18 cellular contexts compared by ENCODE assay signal in genomic region chr21:34122047-34122446, GRCh38.
"Had no signal": no experiment of that assay in that cellular context is flagged by ENCODE, and none has a peak within 500 bp of the region (broad histone marks: within the 10 kb centered on the region; RNA-seq: fewer than 3 reads in every experiment).

No MANE protein-coding gene starts in this region.

- H3K27ac ChIP-seq: spleen, upper lobe of left lung had no signal

- DNase-seq: activated CD4-positive, alpha-beta T cell treated with anti-CD3 and anti-CD28 coated beads for 4 hours; activated CD8-positive, alpha-beta T cell treated with anti-CD3 and anti-CD28 coated beads for 36 hours; activated gamma-delta T cell; activated T-cell treated with anti-CD3 and anti-CD28 coated beads, Interleukin-2, amount 50 U/mL, for 72 hours; amniotic stem cell; central memory CD4-positive, alpha-beta T cell; effector CD8-positive, alpha-beta T cell; foreskin fibroblast; glutamatergic neuron; hypothalamus; kidney; left ventricle myocardium superior; mesendoderm; nephron progenitor cell; sigmoid colon; spleen; T-helper 2 cell; upper lobe of left lung had no signal

- H3K4me1 ChIP-seq: spleen, upper lobe of left lung had no signal

- H3K9me3 ChIP-seq: sigmoid colon, spleen, upper lobe of left lung had no signal

- H3K27me3 ChIP-seq: sigmoid colon, spleen, upper lobe of left lung had no signal

- H3K4me3 ChIP-seq: sigmoid colon, spleen, upper lobe of left lung had no signal

- ATAC-seq: activated CD8-positive, alpha-beta T cell treated with anti-CD3 and anti-CD28 coated beads for 36 hours; activated T-cell treated with anti-CD3 and anti-CD28 coated beads, Interleukin-2, amount 50 U/mL, for 72 hours had no signal
